ENCODE assay signal across 8 cellular contexts in genomic region chr3:101695779-101696372, GRCh38. TPM values are rescaled to one million over a fixed set of nuclear protein-coding genes. Genes with fewer than 3 reads are reported as not detected.
DNase-seq lines count a peak whose midpoint lies in the region; ATAC-seq and TF ChIP-seq lines count a peak whose summit lies in the region.

No MANE protein-coding gene starts in this region.

- H3K27me3 ChIP-seq in gastrocnemius medialis, result no peaks in the 10 kb centered on the region

- ATAC-seq in gastrocnemius medialis, result no peak
- no peak for ATAC-seq in HG03460 (IDR thresholded peaks at IDR 0.05; ENCODE audit: unreplicated experiment)
- no peak for ATAC-seq in GM19397 (IDR thresholded peaks at IDR 0.05; ENCODE audit: unreplicated experiment)

- no peaks in the 10 kb centered on the region for H3K9me3 ChIP-seq in gastrocnemius medialis

- peak; percentile 56 for TF ChIP-seq CTCF in GM12875 (IDR thresholded peaks at IDR 0.05; ENCODE audit: borderline replicate concordance, insufficient read depth, low read depth, low read length)
- peak; percentile 76 for TF ChIP-seq CTCF in RWPE1 (conservative IDR thresholded peaks at IDR 0.05; ENCODE audit: low read depth)
- TF ChIP-seq CTCF in gastrocnemius medialis (IDR thresholded peaks at IDR 0.05 in 4 of 5, conservative IDR thresholded peaks at IDR 0.05 in 1 of 5), result peak; percentile 65 to 83 (median 67)

- H3K4me1 ChIP-seq in gastrocnemius medialis, result no peaks in the 10 kb centered on the region

- no peak for DNase-seq in RWPE1 (ENCODE audit: low spot score)
- peak; percentile 36 for DNase-seq in fibroblast of the conjunctiva (ENCODE audit: low read depth)
- no peak for DNase-seq in gastrocnemius medialis
- no peak for DNase-seq in AML-193 (lab: John Stamatoyannopoulos, UW)
- no peak for DNase-seq in DMS 273 (lab: John Stamatoyannopoulos, UW; ENCODE audit: unreplicated experiment)

- no peaks in the 10 kb centered on the region for H3K36me3 ChIP-seq in gastrocnemius medialis

- intact Hi-C loops in gastrocnemius medialis (cut with DNase I; ENCODE audit: low total_unique reads), result loop anchor here (1.0 to 5.0 kb wide), 2 partner anchors 29 to 841 kb away; no protein-coding TSS in a partner anchor

- in situ Hi-C loops in gastrocnemius medialis (cut with MboI; ENCODE audit: low sequenced_read_pairs in 4 of 4), result no loop called here

- no peak overlapping the region for H3K4me3 ChIP-seq in GM12875 (ENCODE audit: low read depth, low read length)
- no peak overlapping the region for H3K4me3 ChIP-seq in gastrocnemius medialis

- H3K27ac ChIP-seq in RWPE1 (no peak overlapping the region), gastrocnemius medialis (no peak overlapping the region)

- CTCF ChIA-PET in RWPE1 (lab: Yijun Ruan, JAX), result interaction anchor here (0.7 kb wide), 1 partner anchor 837 kb away, joined by 3 read pairs; no protein-coding TSS in a partner anchor

- POLR2A ChIA-PET in RWPE1 (lab: Yijun Ruan, JAX; ENCODE audit: low non-redundant PET), result no interaction called here

- TF ChIP-seq POLR2A in gastrocnemius medialis (IDR thresholded peaks at IDR 0.05), result no peak

RNA-seq across cellular contexts. Expression of gene RPL24, which starts 9.4 kb away (rescaled TPM):
- total RNA-seq in gastrocnemius medialis, result 1,000 to 10,000 TPM; 1,085 to 1,329 (median 1,254) TPM

RNA-seq across cellular contexts. Expression of gene ZBTB11, which starts 18.9 kb away (rescaled TPM):
- 10 to 100 TPM; 14.6 to 20.9 (median 16.1) TPM for total RNA-seq in gastrocnemius medialis

RNA-seq across cellular contexts. Expression of gene CEP97, which starts 28.5 kb away (rescaled TPM):
- total RNA-seq in gastrocnemius medialis, result 10 to 100 TPM in 3 of 4 donors, 1 to 10 TPM in 1; 8.3 to 20.0 (median 13.2) TPM
